27 cellular contexts compared by ENCODE assay signal in the genomic region with DNA sequence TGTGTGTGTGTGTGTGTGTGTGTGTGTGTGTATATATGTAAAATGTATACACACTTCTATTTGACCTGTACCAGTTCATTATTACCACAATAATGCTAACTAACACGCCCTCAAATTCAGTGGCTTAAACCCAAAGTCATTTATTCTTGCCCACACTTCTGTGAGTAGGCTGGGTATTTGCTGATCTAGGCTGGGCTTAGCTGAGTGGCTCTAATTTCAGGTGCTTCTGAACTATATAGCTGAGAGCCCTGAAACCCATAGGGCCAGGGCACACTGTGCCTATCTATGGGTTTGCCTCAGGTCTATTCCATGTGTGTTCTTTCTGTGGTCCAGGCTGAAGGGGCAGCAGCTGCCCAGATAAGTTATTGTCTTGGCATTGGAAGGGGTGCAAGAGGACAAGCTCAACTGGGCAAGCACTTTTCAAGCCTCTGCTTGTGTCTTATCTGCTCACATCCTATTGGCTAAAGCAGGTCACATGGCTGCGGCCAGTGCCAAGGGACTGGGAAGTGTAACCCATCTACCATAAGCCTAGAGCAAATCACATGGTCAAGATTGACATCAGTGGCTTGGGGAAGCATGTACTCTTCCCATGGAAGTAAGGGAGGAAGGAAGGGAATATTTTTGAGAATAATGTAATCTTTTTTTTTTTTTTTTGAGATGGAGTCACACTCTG.
DNase-seq lines count a peak whose midpoint lies in the region; ATAC-seq, FAIRE-seq and TF ChIP-seq lines count a peak whose summit lies in the region.
"Had no signal": no experiment of that assay in that cellular context is flagged by ENCODE, and none has a peak within 500 bp of the region (broad histone marks: within the 10 kb centered on the region; RNA-seq: fewer than 3 reads in every experiment).

No MANE protein-coding gene starts in this region.

- CTCF ChIA-PET in SK-N-SH (lab: Yijun Ruan, JAX): interaction anchor here (0.9 to 1.6 kb wide), 2 partner anchors 15 to 138 kb away, joined by 4 to 6 read pairs; no protein-coding TSS in a partner anchor
- CTCF ChIA-PET in CD8-positive, alpha-beta memory T cell (lab: Charles Lee): no interaction called here
- CTCF ChIA-PET in PC-3 (lab: Charles Lee): no interaction called here

- no peaks in the 10 kb centered on the region for H3K9me3 Mint-ChIP-seq in naive B cell
- peaks cover 0 to 2% (median 0%) of the 10 kb centered on the region in 5 donors for H3K9me3 Mint-ChIP-seq in CD8-positive, alpha-beta memory T cell
- H3K9me3 Mint-ChIP-seq: activated CD8-positive, alpha-beta T cell treated with anti-CD3 and anti-CD28 coated beads for 36 hours; activated naive CD8-positive, alpha-beta T cell treated with anti-CD3 and anti-CD28 coated beads, Interleukin-2, amount 50 U/mL, for 24 hours; CD4-positive, alpha-beta T cell; immature natural killer cell; nephron had no signal

- H3K4me3 ChIP-seq in SK-N-SH (ENCODE audit: low read depth in 2 of 2, low read length in 1 of 2) (no peak overlapping the region), PC-3 (ENCODE audit: low read length) (no peak overlapping the region)
- no peak overlapping the region for H3K4me3 ChIP-seq in CD8-positive, alpha-beta memory T cell (ENCODE audit: low read length)
- H3K4me3 ChIP-seq: coronary artery, pancreas had no signal

- TF ChIP-seq POLR2A in GM12891 (IDR thresholded peaks at IDR 0.05; ENCODE audit: low read depth, low read length): no peak

- TF ChIP-seq CTCF in SK-N-SH (IDR thresholded peaks at IDR 0.05) (no peak), PC-3 (conservative IDR thresholded peaks at IDR 0.05; ENCODE audit: low read depth, low read length) (no peak)

- no peak overlapping the region for H3K27ac ChIP-seq in SK-N-SH (ENCODE audit: low read depth in 2 of 2, low read length in 1 of 2)
- H3K27ac ChIP-seq in CD8-positive, alpha-beta memory T cell (ENCODE audit: low read depth, low read length): no peak overlapping the region
- no peak overlapping the region for H3K27ac ChIP-seq in PC-3 (ENCODE audit: low read length)
- H3K27ac ChIP-seq: coronary artery, pancreas had no signal

- H3K27ac Mint-ChIP-seq in naive B cell: peak overlapping the region in 5 of 6 donors; percentile 69 to 91 (median 87)
- no peak overlapping the region for H3K27ac Mint-ChIP-seq in CD8-positive, alpha-beta memory T cell
- H3K27ac Mint-ChIP-seq: CD4-positive, alpha-beta T cell; nephron had no signal

- intact Hi-C loops in PC-3 (cut with micrococcal nuclease): no loop called here

- TF ChIP-seq RAD21 in SK-N-SH (IDR thresholded peaks at IDR 0.05; ENCODE audit: low read length): no peak

- no TSS peak for BruUV-seq in PC-3 (replicated peaks; lab: Mats Ljungman, UMichigan)

- H3K9me3 ChIP-seq in SK-N-SH (no peaks in the 10 kb centered on the region), PC-3 (ENCODE audit: low read length) (no peaks in the 10 kb centered on the region)
- H3K9me3 ChIP-seq in CD8-positive, alpha-beta memory T cell (ENCODE audit: low read length): no peaks in the 10 kb centered on the region
- H3K9me3 ChIP-seq: pancreas had no signal

- H3K9ac ChIP-seq in SK-N-SH: no peak overlapping the region
- no peak overlapping the region for H3K9ac ChIP-seq in PC-3 (ENCODE audit: low read length)

- H2AFZ ChIP-seq in SK-N-SH (ENCODE audit: low read depth) (no peak overlapping the region), PC-3 (ENCODE audit: low read length) (no peak overlapping the region)

- no peaks in the 10 kb centered on the region for H4K20me1 ChIP-seq in SK-N-SH (ENCODE audit: insufficient read depth)
- H4K20me1 ChIP-seq in PC-3 (ENCODE audit: low read length): no peaks in the 10 kb centered on the region

- H3K27me3 ChIP-seq in SK-N-SH (ENCODE audit: insufficient read depth) (no peaks in the 10 kb centered on the region), PC-3 (ENCODE audit: low read length) (no peaks in the 10 kb centered on the region)
- no peaks in the 10 kb centered on the region for H3K27me3 ChIP-seq in CD8-positive, alpha-beta memory T cell (ENCODE audit: insufficient read depth, low read length, poor library complexity, severe bottlenecking)
- H3K27me3 ChIP-seq: pancreas had no signal

- H3F3A ChIP-seq in SK-N-SH (replicated peaks; ENCODE audit: insufficient read depth) (no peaks in the 10 kb centered on the region), PC-3 (ENCODE audit: low read length, unreplicated experiment) (no peaks in the 10 kb centered on the region)

- DNase-seq in SK-N-SH (no peak), GM12891 (ENCODE audit: insufficient read length, low spot score) (no peak), RPMI8226 (peak; percentile 60), naive B cell (no peak), PC-3 (no peak)
- DNase-seq in CD8-positive, alpha-beta memory T cell: no peak
- DNase-seq: activated CD4-positive, CD25-positive, alpha-beta regulatory T cell; activated CD8-positive, alpha-beta memory T cell treated with anti-CD3 and anti-CD28 coated beads, Interleukin-2, amount 50 U/mL, for 48 hours; activated CD8-positive, alpha-beta T cell treated with anti-CD3 and anti-CD28 coated beads for 36 hours; activated gamma-delta T cell; activated naive CD8-positive, alpha-beta T cell treated with anti-CD3 and anti-CD28 coated beads, Interleukin-2, amount 50 U/mL, for 24 hours; CD4-positive, alpha-beta T cell; effector CD8-positive, alpha-beta T cell; immature natural killer cell; left cardiac atrium; mammary epithelial cell; NCI-H1417; NCI-H2029 treated with DMSO at 0.1 percent for 48 hours; NCI-H526 treated with DMSO at 0.1 percent for 48 hours; pancreas; stimulated activated naive CD4-positive, alpha-beta T cell had no signal

- no peaks in the 10 kb centered on the region for H3K9me2 ChIP-seq in SK-N-SH
- H3K9me2 ChIP-seq in PC-3 (replicated peaks; ENCODE audit: low read length): no peaks in the 10 kb centered on the region

- H3K79me2 ChIP-seq in SK-N-SH (ENCODE audit: insufficient read depth) (peaks cover 27% of the 10 kb centered on the region), PC-3 (ENCODE audit: low read length) (no peaks in the 10 kb centered on the region)

- H3K27me3 Mint-ChIP-seq in naive B cell: no peaks in the 10 kb centered on the region
- peaks cover 6 to 11% of the 10 kb centered on the region in 2 donors for H3K27me3 Mint-ChIP-seq in CD8-positive, alpha-beta memory T cell
- H3K27me3 Mint-ChIP-seq: CD4-positive, alpha-beta T cell had no signal

- H3K4me1 ChIP-seq in SK-N-SH (ENCODE audit: control insufficient read depth in 1 of 2, insufficient read depth in 2 of 2, low read depth in 1 of 2, low read length in 1 of 2) (no peaks in the 10 kb centered on the region), PC-3 (ENCODE audit: insufficient read depth, low read length) (peaks cover 7% of the 10 kb centered on the region)
- peaks cover 11% of the 10 kb centered on the region for H3K4me1 ChIP-seq in CD8-positive, alpha-beta memory T cell (ENCODE audit: insufficient read depth, low read length)
- H3K4me1 ChIP-seq: pancreas had no signal

- H3K4me2 ChIP-seq in SK-N-SH: no peak overlapping the region
- H3K4me2 ChIP-seq in PC-3 (ENCODE audit: low read length): no peak overlapping the region

- TF ChIP-seq EP300 in SK-N-SH (IDR thresholded peaks at IDR 0.05; ENCODE audit: borderline replicate concordance in 1 of 2, low read depth in 1 of 2, low read length in 1 of 2): no peak

- H3K4me3 Mint-ChIP-seq in naive B cell: peak overlapping the region in 4 of 8 donors; percentile 28 to 43 (median 38)
- no peak overlapping the region for H3K4me3 Mint-ChIP-seq in CD8-positive, alpha-beta memory T cell
- H3K4me3 Mint-ChIP-seq: activated CD8-positive, alpha-beta T cell treated with anti-CD3 and anti-CD28 coated beads for 36 hours; CD4-positive, alpha-beta T cell; nephron had no signal

- peaks cover 69 to 87% (median 69%) of the 10 kb centered on the region in 3 donors for H3K4me1 Mint-ChIP-seq in naive B cell
- H3K4me1 Mint-ChIP-seq in CD8-positive, alpha-beta memory T cell: peaks cover 10 to 14% (median 13%) of the 10 kb centered on the region in 3 donors

- no peaks in the 10 kb centered on the region for H3K36me3 Mint-ChIP-seq in naive B cell
- H3K36me3 Mint-ChIP-seq in CD8-positive, alpha-beta memory T cell: no peaks in the 10 kb centered on the region
- H3K36me3 Mint-ChIP-seq: immature natural killer cell had no signal

- H3K36me3 ChIP-seq in SK-N-SH (replicated peaks in 1 of 2; ENCODE audit: control insufficient read depth in 1 of 2, insufficient read depth in 2 of 2, low read length in 1 of 2) (peaks cover 0 to 18% of the 10 kb centered on the region in 2 experiments), PC-3 (ENCODE audit: low read depth, low read length) (no peaks in the 10 kb centered on the region)
- H3K36me3 ChIP-seq in CD8-positive, alpha-beta memory T cell (ENCODE audit: insufficient read depth, low read length): no peaks in the 10 kb centered on the region
- H3K36me3 ChIP-seq: pancreas had no signal

- WGBS in SK-N-SH (ENCODE audit: low lambda C conversion rate): 96% methylated on average over 2 of the region's 2 CpGs

- POLR2A ChIA-PET in SK-N-SH (lab: Yijun Ruan, JAX) (no interaction called here), PC-3 (lab: Charles Lee; ENCODE audit: unreplicated experiment) (no interaction called here)
- POLR2A ChIA-PET in CD8-positive, alpha-beta memory T cell (lab: Charles Lee): no interaction called here

- ATAC-seq in SK-N-SH treated with all-trans-retinoic acid at 6 μM for 48 hours: no peak
- ATAC-seq in naive B cell (ENCODE audit: low read depth in 2 of 2): no peak
- no peak for ATAC-seq in PC-3
- ATAC-seq in HG02884 (IDR thresholded peaks at IDR 0.05; ENCODE audit: unreplicated experiment): no peak
- ATAC-seq: activated CD8-positive, alpha-beta T cell treated with anti-CD3 and anti-CD28 coated beads for 36 hours; activated naive CD8-positive, alpha-beta T cell treated with anti-CD3 and anti-CD28 coated beads, Interleukin-2, amount 50 U/mL, for 24 hours; left cardiac atrium; pancreas had no signal

- peak; percentile 55 for FAIRE-seq in GM12891 (lab: Jason Lieb, UNC)
- FAIRE-seq: D721Med, pancreas, RCC 7860 had no signal

TF ChIP-seq in GM12891, 5 proteins besides CTCF, POLR2A, EP300 and RAD21:
- TF ChIP-seq POLR2AphosphoS5 (IDR thresholded peaks at IDR 0.05; ENCODE audit: low read depth, low read length): no peak
- no peak for TF ChIP-seq SPI1 (IDR thresholded peaks at IDR 0.05; ENCODE audit: low read depth, low read length)
- no peak for TF ChIP-seq TAF1 (IDR thresholded peaks at IDR 0.05; ENCODE audit: low read depth, low read length)
- no peak for TF ChIP-seq POU2F2 (IDR thresholded peaks at IDR 0.05; ENCODE audit: low read depth, low read length)
- no peak for TF ChIP-seq PAX5 (IDR thresholded peaks at IDR 0.05; ENCODE audit: insufficient read depth, low read length, severe bottlenecking)

Comparison
In these comparisons a context has a peak if more than half of its experiments do, and no peak if none do; other contexts are left out.
1. H3K27ac Mint-ChIP-seq: peak in naive B cell (5 of 6); none in CD8-positive, alpha-beta memory T cell (0 of 8).